Comparison of ENCODE assay signal across 10 cellular contexts in genomic region chr5:17315710-17316221, GRCh38.
DNase-seq lines count a peak whose midpoint lies in the region; ATAC-seq and TF ChIP-seq lines count a peak whose summit lies in the region.
"Had no signal": no experiment of that assay in that cellular context is flagged by ENCODE, and none has a peak within 500 bp of the region (broad histone marks: within the 10 kb centered on the region; RNA-seq: fewer than 3 reads in every experiment).

No MANE protein-coding gene starts in this region.

- POLR2A ChIA-PET in PC-9 (lab: Charles Lee; ENCODE audit: unreplicated experiment), result interaction anchor here (0.5 kb wide), 1 partner anchor 64 kb away, joined by 4 read pairs; no protein-coding TSS in a partner anchor

- H3K79me2 ChIP-seq in GM23248 (ENCODE audit: insufficient read depth) (no peaks in the 10 kb centered on the region), PC-9 (ENCODE audit: low read depth) (no peaks in the 10 kb centered on the region), fibroblast of lung (ENCODE audit: control insufficient read depth, insufficient read depth, low read length) (no peaks in the 10 kb centered on the region)

- in situ Hi-C loops in GM23248 (cut with MboI), result no loop called here

- peaks cover 9% of the 10 kb centered on the region for H3F3A ChIP-seq in GM23248 (ENCODE audit: insufficient read depth)
- H3F3A ChIP-seq in PC-9 (ENCODE audit: insufficient read depth, low read depth), result peaks cover 26% of the 10 kb centered on the region

- 33 to 39% methylated on average over 11 of the region's 11 CpGs for WGBS in GM23248 (ENCODE audit: low coverage in 1 of 2, low lambda C conversion rate in 2 of 2, missing lambda C conversion rate in 2 of 2), 2 experiments

- H3K9me3 ChIP-seq in GM23248 (ENCODE audit: low read depth), result no peaks in the 10 kb centered on the region
- no peaks in the 10 kb centered on the region for H3K9me3 ChIP-seq in PC-9 (ENCODE audit: insufficient read depth, low read depth)
- no peaks in the 10 kb centered on the region for H3K9me3 ChIP-seq in fibroblast of lung (ENCODE audit: control insufficient read depth, insufficient read depth, low read depth, low read length)
- H3K9me3 ChIP-seq: lower lobe of right lung had no signal

- TF ChIP-seq CTCF in PC-9 (conservative IDR thresholded peaks at IDR 0.05) (no peak), fibroblast of lung (conservative IDR thresholded peaks at IDR 0.05 in 1 of 2, IDR thresholded peaks at IDR 0.05 in 1 of 2; ENCODE audit: low read depth in 1 of 2, low read length in 2 of 2) (no peak)

- H3K27me3 ChIP-seq in GM23248 (replicated peaks; ENCODE audit: insufficient read depth) (no peaks in the 10 kb centered on the region), PC-9 (ENCODE audit: insufficient read depth, low read depth) (no peaks in the 10 kb centered on the region), fibroblast of lung (ENCODE audit: control insufficient read depth, insufficient read depth, low read length) (no peaks in the 10 kb centered on the region)
- H3K27me3 ChIP-seq: cardiac muscle cell had no signal

- H2AFZ ChIP-seq in GM23248 (no peak overlapping the region), PC-9 (no peak overlapping the region), fibroblast of lung (ENCODE audit: low read length) (no peak overlapping the region)

- CTCF ChIA-PET in PC-9 (lab: Charles Lee), result no interaction called here

- H3K9ac ChIP-seq in GM23248 (no peak overlapping the region), fibroblast of lung (ENCODE audit: insufficient read depth, low read length) (no peak overlapping the region)

- no peaks in the 10 kb centered on the region for H3K36me3 ChIP-seq in GM23248 (ENCODE audit: low read depth)
- no peaks in the 10 kb centered on the region for H3K36me3 ChIP-seq in PC-9 (ENCODE audit: low read depth)
- no peaks in the 10 kb centered on the region for H3K36me3 ChIP-seq in fibroblast of lung (ENCODE audit: control insufficient read depth, insufficient read depth, low read length)
- H3K36me3 ChIP-seq: cardiac muscle cell, lower lobe of right lung had no signal

- H3K9me2 ChIP-seq in GM23248 (ENCODE audit: insufficient read depth) (no peaks in the 10 kb centered on the region), PC-9 (ENCODE audit: insufficient read depth) (no peaks in the 10 kb centered on the region)

- H3K4me3 ChIP-seq in GM23248, result no peak overlapping the region
- H3K4me3 ChIP-seq in PC-9, result no peak overlapping the region
- no peak overlapping the region for H3K4me3 ChIP-seq in fibroblast of lung (replicated peaks in 1 of 4; ENCODE audit: control extremely low read depth in 1 of 4, insufficient read depth in 1 of 4, low read depth in 3 of 4, low read length in 4 of 4)
- H3K4me3 ChIP-seq: cardiac muscle cell, lower lobe of right lung had no signal

- DNase-seq in AG08395 (ENCODE audit: low spot score), result peak; percentile 44
- peak; percentile 83 for DNase-seq in GM23248
- no peak for DNase-seq in PC-9
- peak; percentile 54 to 91 for DNase-seq in fibroblast of lung (ENCODE audit: low read depth in 2 of 2)
- no peak for DNase-seq in NCI-H2081 treated with DMSO at 0.1 percent for 48 hours (lab: John Stamatoyannopoulos, UW)
- DNase-seq in SKM-1 (lab: John Stamatoyannopoulos, UW; ENCODE audit: unreplicated experiment), result no peak
- DNase-seq in Kasumi-1 (lab: John Stamatoyannopoulos, UW), result no peak
- DNase-seq: lower lobe of right lung had no signal

- BruUV-seq in PC-9 (replicated peaks; lab: Mats Ljungman, UMichigan), result no TSS peak

- intact Hi-C loops in PC-9 (cut with micrococcal nuclease; ENCODE audit: unreplicated experiment), result loop anchor here (5.0 kb wide), 1 partner anchor 78 kb away; no protein-coding TSS in a partner anchor

- H3K4me1 ChIP-seq in GM23248 (ENCODE audit: insufficient read depth) (peaks cover 30% of the 10 kb centered on the region), PC-9 (replicated peaks; ENCODE audit: insufficient read depth) (peaks cover 48% of the 10 kb centered on the region), fibroblast of lung (ENCODE audit: control insufficient read depth, extremely low read depth, insufficient read depth, low read length) (peaks cover 21% of the 10 kb centered on the region)

- no peak for ATAC-seq in GM18870 (IDR thresholded peaks at IDR 0.05; ENCODE audit: unreplicated experiment)

- H4K20me1 ChIP-seq in GM23248 (ENCODE audit: insufficient read depth) (no peaks in the 10 kb centered on the region), PC-9 (ENCODE audit: insufficient read depth) (no peaks in the 10 kb centered on the region), fibroblast of lung (ENCODE audit: control insufficient read depth, extremely low read depth, insufficient read depth, low read length) (no peaks in the 10 kb centered on the region)

- H3K27ac ChIP-seq in GM23248 (peak overlapping the region; percentile 28; the same call in 1 of the 2 replicates), PC-9 (peak overlapping the region; percentile 23; the same call in 1 of the 2 replicates), fibroblast of lung (ENCODE audit: insufficient read depth, low read length) (peak overlapping the region; percentile 19)
- H3K27ac ChIP-seq: cardiac muscle cell, lower lobe of right lung had no signal

- H3K4me2 ChIP-seq in GM23248 (ENCODE audit: unreplicated experiment), result peak overlapping the region; percentile 49
- peak overlapping the region; percentile 21 for H3K4me2 ChIP-seq in PC-9
- H3K4me2 ChIP-seq in fibroblast of lung (ENCODE audit: extremely low read depth, insufficient read depth, low read length), result no peak overlapping the region

Comparison
In these comparisons a context has a peak if more than half of its experiments do, and no peak if none do; other contexts are left out.
1. DNase-seq: peak in AG08395 (single experiment), GM23248 (single experiment) and fibroblast of lung (2 of 2); none in PC-9 (0 of 2), NCI-H2081 treated with DMSO at 0.1 percent for 48 hours (single experiment), SKM-1 (single experiment) and Kasumi-1 (0 of 2).
2. Peak in every context shown above with its lines, with median percentiles within 50 percentile points of each other: H3K27ac ChIP-seq.